Comparison of ENCODE assay signal across 8 cellular contexts in genomic region chr4:3292571-3293409, GRCh38. TPM values are rescaled to one million over a fixed set of nuclear protein-coding genes. Genes with fewer than 3 reads are reported as not detected.
DNase-seq lines count a peak whose midpoint lies in the region; ATAC-seq and TF ChIP-seq lines count a peak whose summit lies in the region.

RGS12 (plus strand) TSS chr4:3293021; CDS start chr4:3316171, 23,150 bp downstream.

- peaks cover 0 to under 1% of the 10 kb centered on the region in 2 donors for H3K9me3 ChIP-seq in lung (ENCODE audit: control insufficient read depth in 2 of 2, insufficient read depth in 1 of 2, low read length in 1 of 2)

- peak within 1 kb of the TSS; percentile 88 to 96 for H3K27ac ChIP-seq in lung (ENCODE audit: low read depth in 1 of 2, low read length in 1 of 2)

- H3K36me3 ChIP-seq in lung (ENCODE audit: control insufficient read depth in 2 of 2, insufficient read depth in 2 of 2, low read length in 2 of 2): no peaks in the 10 kb centered on the region

- DNase-seq in AML-193 (lab: John Stamatoyannopoulos, UW) (peak; percentile 78 to 84), NCI-H82 (lab: John Stamatoyannopoulos, UW) (peak; percentile 92), lung (ENCODE audit: low spot score) (peak; percentile 95)
- DNase-seq in activated CD8-positive, alpha-beta memory T cell treated with anti-CD3 and anti-CD28 coated beads for 1 hour (ENCODE audit: extremely low read depth in 1 of 2, low read depth in 1 of 2): peak; percentile 58 to 63
- DNase-seq in effector CD4-positive, alpha-beta T cell: peak; percentile 80
- peak; percentile 62 to 78 (median 72) for DNase-seq in stimulated activated CD4-positive, alpha-beta T cell treated with anti-CD3 and anti-CD28 coated beads, TNF-alpha, amount 100 ng/mL, for 1 hour (ENCODE audit: low read depth in 3 of 3, low spot score in 1 of 3)

- ATAC-seq in GM19351 (IDR thresholded peaks at IDR 0.05; ENCODE audit: unreplicated experiment) (peak; percentile 81), HG03521 (IDR thresholded peaks at IDR 0.05; ENCODE audit: unreplicated experiment) (peak; percentile 77), lung (ENCODE audit: insufficient read depth, low FRiP score) (peak; percentile 94)

- WGBS in lung, 2 donors: 1 to 2% methylated on average over 22 to 121 of the region's 121 CpGs

- H3K27me3 ChIP-seq in lung (ENCODE audit: control insufficient read depth, insufficient read depth): no peaks in the 10 kb centered on the region

- H3K4me3 ChIP-seq in lung: peak within 1 kb of the TSS; percentile 70

- no peak for TF ChIP-seq CTCF in lung (IDR thresholded peaks at IDR 0.05; ENCODE audit: control extremely low read depth, extremely low read depth)

- H3K4me1 ChIP-seq in lung (ENCODE audit: control insufficient read depth in 2 of 2, insufficient read depth in 2 of 2, low read length in 2 of 2): peaks cover 0 to 26% of the 10 kb centered on the region in 2 donors

RNA-seq across cellular contexts. Expression of gene RGS12, which starts in this region (rescaled TPM):
- 10 to 100 TPM; 39.1 to 76.6 TPM for total RNA-seq in lung
- polyA plus RNA-seq in lung: 10 to 100 TPM; 15.4 to 50.8 TPM

Comparison
In these comparisons a context has a peak if more than half of its experiments do, and no peak if none do; other contexts are left out.
1. Peak in every context shown above with its lines: DNase-seq, ATAC-seq, H3K4me3 ChIP-seq and H3K27ac ChIP-seq.